In the genomic region with DNA sequence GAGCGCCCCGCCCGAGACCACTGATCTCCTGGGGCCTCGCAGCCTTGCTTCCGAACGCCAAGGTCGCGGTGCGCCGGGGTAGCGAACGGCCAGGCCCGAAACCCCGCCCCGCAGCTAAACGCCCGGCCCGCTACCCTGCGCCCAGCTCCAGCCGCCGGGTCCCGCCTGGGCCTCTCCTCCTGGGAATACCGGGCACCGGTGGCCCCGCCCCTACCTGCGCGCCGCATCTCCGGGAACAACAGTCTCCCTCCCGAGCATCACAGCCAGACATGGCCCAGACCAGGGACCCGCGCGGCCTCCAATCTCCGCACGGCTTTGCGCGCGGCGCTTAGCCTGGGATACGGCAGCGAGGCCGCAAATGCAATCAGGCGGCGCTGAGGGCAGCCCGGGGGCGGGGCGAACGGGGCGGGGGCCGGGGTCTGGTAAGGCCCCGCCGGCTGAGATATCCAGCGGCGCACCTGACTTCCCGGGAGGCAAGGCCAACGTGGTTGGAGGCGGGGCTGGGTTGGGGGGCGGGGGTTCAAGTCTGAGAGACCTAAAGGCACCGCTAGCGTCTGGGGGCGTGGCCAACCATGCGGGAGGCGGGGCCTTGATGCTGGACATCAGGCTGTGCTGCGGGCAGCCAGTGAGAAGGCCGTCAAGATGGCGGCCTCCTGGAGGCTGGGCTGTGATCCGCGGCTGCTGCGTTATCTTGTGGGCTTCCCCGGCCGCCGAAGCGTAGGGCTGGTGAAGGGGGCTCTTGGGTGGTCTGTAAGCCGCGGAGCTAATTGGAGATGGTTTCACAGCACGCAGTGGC, we compare ENCODE assay signal across 1 cellular context.
A peak's percentile ranks its signal among the peaks of the same experiment; 100 is the strongest.
TF ChIP-seq lines count a peak whose summit lies in the region.

A gene with protein sequence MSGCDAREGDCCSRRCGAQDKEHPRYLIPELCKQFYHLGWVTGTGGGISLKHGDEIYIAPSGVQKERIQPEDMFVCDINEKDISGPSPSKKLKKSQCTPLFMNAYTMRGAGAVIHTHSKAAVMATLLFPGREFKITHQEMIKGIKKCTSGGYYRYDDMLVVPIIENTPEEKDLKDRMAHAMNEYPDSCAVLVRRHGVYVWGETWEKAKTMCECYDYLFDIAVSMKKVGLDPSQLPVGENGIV (minus strand): TSS at position 366 of the 796 bp plus-strand sequence. CDS start 95 bp downstream, at position 271.
A gene (plus strand): TSS at position 605 of the 796 bp plus-strand sequence. CDS start 38 bp downstream, at position 643.

TF ChIP-seq in K562, 482 proteins besides CTCF, POLR2A, EP300 and RAD21 (continued from another document and continues in another):
- no peak for TF ChIP-seq FOXA1 (IDR thresholded peaks at IDR 0.05; ENCODE audit: borderline replicate concordance)
- 0 out of 2 replicates have a peak, but pooled peaks have one; percentile 62 for TF ChIP-seq ZNF830 (CRISPR knock-in tag; IDR thresholded peaks at IDR 0.05)
- 0 out of 2 replicates have a peak, but pooled peaks have one; percentile 14 for TF ChIP-seq KLF1 (tag; IDR thresholded peaks at IDR 0.05)
- TF ChIP-seq NRF1 (conservative IDR thresholded peaks at IDR 0.05 in 1 of 2, IDR thresholded peaks at IDR 0.05 in 1 of 2) = peak; percentile 71 to 75
- no peak for TF ChIP-seq SETDB1 (IDR thresholded peaks at IDR 0.05; ENCODE audit: low read length)
- no peak for TF ChIP-seq CBFA2T2 (conservative IDR thresholded peaks at IDR 0.05)
- TF ChIP-seq, protein P1, sequence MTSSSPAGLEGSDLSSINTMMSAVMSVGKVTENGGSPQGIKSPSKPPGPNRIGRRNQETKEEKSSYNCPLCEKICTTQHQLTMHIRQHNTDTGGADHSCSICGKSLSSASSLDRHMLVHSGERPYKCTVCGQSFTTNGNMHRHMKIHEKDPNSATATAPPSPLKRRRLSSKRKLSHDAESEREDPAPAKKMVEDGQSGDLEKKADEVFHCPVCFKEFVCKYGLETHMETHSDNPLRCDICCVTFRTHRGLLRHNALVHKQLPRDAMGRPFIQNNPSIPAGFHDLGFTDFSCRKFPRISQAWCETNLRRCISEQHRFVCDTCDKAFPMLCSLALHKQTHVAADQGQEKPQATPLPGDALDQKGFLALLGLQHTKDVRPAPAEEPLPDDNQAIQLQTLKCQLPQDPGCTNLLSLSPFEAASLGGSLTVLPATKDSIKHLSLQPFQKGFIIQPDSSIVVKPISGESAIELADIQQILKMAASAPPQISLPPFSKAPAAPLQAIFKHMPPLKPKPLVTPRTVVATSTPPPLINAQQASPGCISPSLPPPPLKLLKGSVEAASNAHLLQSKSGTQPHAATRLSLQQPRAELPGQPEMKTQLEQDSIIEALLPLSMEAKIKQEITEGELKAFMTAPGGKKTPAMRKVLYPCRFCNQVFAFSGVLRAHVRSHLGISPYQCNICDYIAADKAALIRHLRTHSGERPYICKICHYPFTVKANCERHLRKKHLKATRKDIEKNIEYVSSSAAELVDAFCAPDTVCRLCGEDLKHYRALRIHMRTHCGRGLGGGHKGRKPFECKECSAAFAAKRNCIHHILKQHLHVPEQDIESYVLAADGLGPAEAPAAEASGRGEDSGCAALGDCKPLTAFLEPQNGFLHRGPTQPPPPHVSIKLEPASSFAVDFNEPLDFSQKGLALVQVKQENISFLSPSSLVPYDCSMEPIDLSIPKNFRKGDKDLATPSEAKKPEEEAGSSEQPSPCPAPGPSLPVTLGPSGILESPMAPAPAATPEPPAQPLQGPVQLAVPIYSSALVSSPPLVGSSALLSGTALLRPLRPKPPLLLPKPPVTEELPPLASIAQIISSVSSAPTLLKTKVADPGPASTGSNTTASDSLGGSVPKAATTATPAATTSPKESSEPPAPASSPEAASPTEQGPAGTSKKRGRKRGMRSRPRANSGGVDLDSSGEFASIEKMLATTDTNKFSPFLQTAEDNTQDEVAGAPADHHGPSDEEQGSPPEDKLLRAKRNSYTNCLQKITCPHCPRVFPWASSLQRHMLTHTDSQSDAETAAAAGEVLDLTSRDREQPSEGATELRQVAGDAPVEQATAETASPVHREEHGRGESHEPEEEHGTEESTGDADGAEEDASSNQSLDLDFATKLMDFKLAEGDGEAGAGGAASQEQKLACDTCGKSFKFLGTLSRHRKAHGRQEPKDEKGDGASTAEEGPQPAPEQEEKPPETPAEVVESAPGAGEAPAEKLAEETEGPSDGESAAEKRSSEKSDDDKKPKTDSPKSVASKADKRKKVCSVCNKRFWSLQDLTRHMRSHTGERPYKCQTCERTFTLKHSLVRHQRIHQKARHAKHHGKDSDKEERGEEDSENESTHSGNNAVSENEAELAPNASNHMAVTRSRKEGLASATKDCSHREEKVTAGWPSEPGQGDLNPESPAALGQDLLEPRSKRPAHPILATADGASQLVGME (CRISPR knock-in tag; IDR thresholded peaks at IDR 0.05) = no peak
- TF ChIP-seq, protein P2, sequence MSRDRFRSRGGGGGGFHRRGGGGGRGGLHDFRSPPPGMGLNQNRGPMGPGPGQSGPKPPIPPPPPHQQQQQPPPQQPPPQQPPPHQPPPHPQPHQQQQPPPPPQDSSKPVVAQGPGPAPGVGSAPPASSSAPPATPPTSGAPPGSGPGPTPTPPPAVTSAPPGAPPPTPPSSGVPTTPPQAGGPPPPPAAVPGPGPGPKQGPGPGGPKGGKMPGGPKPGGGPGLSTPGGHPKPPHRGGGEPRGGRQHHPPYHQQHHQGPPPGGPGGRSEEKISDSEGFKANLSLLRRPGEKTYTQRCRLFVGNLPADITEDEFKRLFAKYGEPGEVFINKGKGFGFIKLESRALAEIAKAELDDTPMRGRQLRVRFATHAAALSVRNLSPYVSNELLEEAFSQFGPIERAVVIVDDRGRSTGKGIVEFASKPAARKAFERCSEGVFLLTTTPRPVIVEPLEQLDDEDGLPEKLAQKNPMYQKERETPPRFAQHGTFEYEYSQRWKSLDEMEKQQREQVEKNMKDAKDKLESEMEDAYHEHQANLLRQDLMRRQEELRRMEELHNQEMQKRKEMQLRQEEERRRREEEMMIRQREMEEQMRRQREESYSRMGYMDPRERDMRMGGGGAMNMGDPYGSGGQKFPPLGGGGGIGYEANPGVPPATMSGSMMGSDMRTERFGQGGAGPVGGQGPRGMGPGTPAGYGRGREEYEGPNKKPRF (IDR thresholded peaks at IDR 0.05; ENCODE audit: low read depth, low read length) = no peak
- TF ChIP-seq ZNF224 (CRISPR knock-in tag; IDR thresholded peaks at IDR 0.05) = no peak
- TF ChIP-seq, protein P3, sequence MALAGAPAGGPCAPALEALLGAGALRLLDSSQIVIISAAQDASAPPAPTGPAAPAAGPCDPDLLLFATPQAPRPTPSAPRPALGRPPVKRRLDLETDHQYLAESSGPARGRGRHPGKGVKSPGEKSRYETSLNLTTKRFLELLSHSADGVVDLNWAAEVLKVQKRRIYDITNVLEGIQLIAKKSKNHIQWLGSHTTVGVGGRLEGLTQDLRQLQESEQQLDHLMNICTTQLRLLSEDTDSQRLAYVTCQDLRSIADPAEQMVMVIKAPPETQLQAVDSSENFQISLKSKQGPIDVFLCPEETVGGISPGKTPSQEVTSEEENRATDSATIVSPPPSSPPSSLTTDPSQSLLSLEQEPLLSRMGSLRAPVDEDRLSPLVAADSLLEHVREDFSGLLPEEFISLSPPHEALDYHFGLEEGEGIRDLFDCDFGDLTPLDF (CRISPR knock-in tag; IDR thresholded peaks at IDR 0.05) = peak; percentile 71
- TF ChIP-seq ELF2 (CRISPR knock-in tag; IDR thresholded peaks at IDR 0.05) = peak; percentile 44; the same call in 1 of the 2 replicates
- TF ChIP-seq HMG20A (CRISPR knock-in tag; conservative IDR thresholded peaks at IDR 0.05) = no peak
- no peak for TF ChIP-seq STAT5A (IDR thresholded peaks at IDR 0.05; ENCODE audit: borderline replicate concordance, low read length)
- no peak for TF ChIP-seq NCOA6 (IDR thresholded peaks at IDR 0.05)
- peak; percentile 49 for TF ChIP-seq HNRNPLL (IDR thresholded peaks at IDR 0.05; ENCODE audit: low read depth, low read length, poor library complexity, severe bottlenecking)
- no peak for TF ChIP-seq ZNF212 (CRISPR knock-in tag; IDR thresholded peaks at IDR 0.05)
- no peak for TF ChIP-seq MXI1 (IDR thresholded peaks at IDR 0.05; ENCODE audit: low read depth, low read length)
- TF ChIP-seq, protein P4, sequence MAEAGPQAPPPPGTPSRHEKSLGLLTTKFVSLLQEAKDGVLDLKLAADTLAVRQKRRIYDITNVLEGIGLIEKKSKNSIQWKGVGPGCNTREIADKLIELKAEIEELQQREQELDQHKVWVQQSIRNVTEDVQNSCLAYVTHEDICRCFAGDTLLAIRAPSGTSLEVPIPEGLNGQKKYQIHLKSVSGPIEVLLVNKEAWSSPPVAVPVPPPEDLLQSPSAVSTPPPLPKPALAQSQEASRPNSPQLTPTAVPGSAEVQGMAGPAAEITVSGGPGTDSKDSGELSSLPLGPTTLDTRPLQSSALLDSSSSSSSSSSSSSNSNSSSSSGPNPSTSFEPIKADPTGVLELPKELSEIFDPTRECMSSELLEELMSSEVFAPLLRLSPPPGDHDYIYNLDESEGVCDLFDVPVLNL (CRISPR knock-in tag; IDR thresholded peaks at IDR 0.05; ENCODE audit: low read depth) = no peak
- no peak for TF ChIP-seq ZC3H4 (CRISPR knock-in tag; IDR thresholded peaks at IDR 0.05; ENCODE audit: borderline replicate concordance)
- TF ChIP-seq CSDE1 (IDR thresholded peaks at IDR 0.05) = peak in 1 of 2 experiments; percentile 93; a peak in 2 of 4 replicates
- TF ChIP-seq, protein P5, sequence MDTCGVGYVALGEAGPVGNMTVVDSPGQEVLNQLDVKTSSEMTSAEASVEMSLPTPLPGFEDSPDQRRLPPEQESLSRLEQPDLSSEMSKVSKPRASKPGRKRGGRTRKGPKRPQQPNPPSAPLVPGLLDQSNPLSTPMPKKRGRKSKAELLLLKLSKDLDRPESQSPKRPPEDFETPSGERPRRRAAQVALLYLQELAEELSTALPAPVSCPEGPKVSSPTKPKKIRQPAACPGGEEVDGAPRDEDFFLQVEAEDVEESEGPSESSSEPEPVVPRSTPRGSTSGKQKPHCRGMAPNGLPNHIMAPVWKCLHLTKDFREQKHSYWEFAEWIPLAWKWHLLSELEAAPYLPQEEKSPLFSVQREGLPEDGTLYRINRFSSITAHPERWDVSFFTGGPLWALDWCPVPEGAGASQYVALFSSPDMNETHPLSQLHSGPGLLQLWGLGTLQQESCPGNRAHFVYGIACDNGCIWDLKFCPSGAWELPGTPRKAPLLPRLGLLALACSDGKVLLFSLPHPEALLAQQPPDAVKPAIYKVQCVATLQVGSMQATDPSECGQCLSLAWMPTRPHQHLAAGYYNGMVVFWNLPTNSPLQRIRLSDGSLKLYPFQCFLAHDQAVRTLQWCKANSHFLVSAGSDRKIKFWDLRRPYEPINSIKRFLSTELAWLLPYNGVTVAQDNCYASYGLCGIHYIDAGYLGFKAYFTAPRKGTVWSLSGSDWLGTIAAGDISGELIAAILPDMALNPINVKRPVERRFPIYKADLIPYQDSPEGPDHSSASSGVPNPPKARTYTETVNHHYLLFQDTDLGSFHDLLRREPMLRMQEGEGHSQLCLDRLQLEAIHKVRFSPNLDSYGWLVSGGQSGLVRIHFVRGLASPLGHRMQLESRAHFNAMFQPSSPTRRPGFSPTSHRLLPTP (IDR thresholded peaks at IDR 0.05; ENCODE audit: borderline replicate concordance, extremely low read depth, insufficient read length) = no peak
- TF ChIP-seq ZBED1 (IDR thresholded peaks at IDR 0.05) = no peak
- TF ChIP-seq ZNF23 (CRISPR knock-in tag; IDR thresholded peaks at IDR 0.05) = no peak
- no peak for TF ChIP-seq DACH1 (IDR thresholded peaks at IDR 0.05; ENCODE audit: partially characterized antibody)
- TF ChIP-seq EHMT2 (IDR thresholded peaks at IDR 0.05) = no peak; the same call in 1 of the 2 replicates
- TF ChIP-seq SMAD1 (IDR thresholded peaks at IDR 0.05; ENCODE audit: low read depth, low read length, partially characterized antibody) = peak; percentile 27
- no peak for TF ChIP-seq MYNN (IDR thresholded peaks at IDR 0.05)
- no peak for TF ChIP-seq MYNN (CRISPR knock-in tag; IDR thresholded peaks at IDR 0.05)
- no peak for TF ChIP-seq SMARCA5 (IDR thresholded peaks at IDR 0.05)
- no peak; the same call in 1 of the 2 replicates for TF ChIP-seq GTF2F1 (IDR thresholded peaks at IDR 0.05; ENCODE audit: low read depth, low read length)
- peak; percentile 87 for TF ChIP-seq U2AF1 (optimal IDR thresholded peaks at IDR 0.05; ENCODE audit: low read depth, low read length)
- no peak for TF ChIP-seq CBX5 (IDR thresholded peaks at IDR 0.05; ENCODE audit: borderline replicate concordance, low read depth)
- TF ChIP-seq HDGF (IDR thresholded peaks at IDR 0.05) = no peak
- TF ChIP-seq RFX5 (IDR thresholded peaks at IDR 0.05; ENCODE audit: low read depth, low read length) = no peak
- no peak; the same call in 1 of the 2 replicates for TF ChIP-seq FOSL1 (tag; conservative IDR thresholded peaks at IDR 0.05)
- TF ChIP-seq GABPA (tag; conservative IDR thresholded peaks at IDR 0.05; ENCODE audit: low read depth) = no peak; the same call in 1 of the 2 replicates
- TF ChIP-seq NCOA1 (IDR thresholded peaks at IDR 0.05; ENCODE audit: low read depth) = peak; percentile 27; the same call in 1 of the 2 replicates
- no peak for TF ChIP-seq ZBTB8A (IDR thresholded peaks at IDR 0.05; ENCODE audit: partially characterized antibody)
- peak; percentile 8 to 59; a peak in 1 of 4 replicates for TF ChIP-seq SIN3A (IDR thresholded peaks at IDR 0.05; ENCODE audit: borderline replicate concordance in 2 of 2, control insufficient read depth in 1 of 2, low read depth in 2 of 2, low read length in 2 of 2)
- TF ChIP-seq TAF15 (IDR thresholded peaks at IDR 0.05; ENCODE audit: low read depth, low read length) = no peak
- TF ChIP-seq PML (IDR thresholded peaks at IDR 0.05; ENCODE audit: low read length) = peak; percentile 78
- TF ChIP-seq ZNF589 (CRISPR knock-in tag; IDR thresholded peaks at IDR 0.05; ENCODE audit: low read depth) = no peak
- TF ChIP-seq, protein P6, sequence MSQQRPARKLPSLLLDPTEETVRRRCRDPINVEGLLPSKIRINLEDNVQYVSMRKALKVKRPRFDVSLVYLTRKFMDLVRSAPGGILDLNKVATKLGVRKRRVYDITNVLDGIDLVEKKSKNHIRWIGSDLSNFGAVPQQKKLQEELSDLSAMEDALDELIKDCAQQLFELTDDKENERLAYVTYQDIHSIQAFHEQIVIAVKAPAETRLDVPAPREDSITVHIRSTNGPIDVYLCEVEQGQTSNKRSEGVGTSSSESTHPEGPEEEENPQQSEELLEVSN (IDR thresholded peaks at IDR 0.05; ENCODE audit: borderline replicate concordance in 1 of 2, extremely low read depth in 1 of 2, insufficient read depth in 1 of 2, insufficient read length in 1 of 2, low read depth in 1 of 2, low read length in 1 of 2, poor library complexity in 1 of 2, severe bottlenecking in 1 of 2) = peak in 1 of 2 experiments; percentile 50
- TF ChIP-seq ZNF24 (IDR thresholded peaks at IDR 0.05) = 0 out of 2 replicates have a peak, but pooled peaks have one; percentile 14
- TF ChIP-seq KHSRP (IDR thresholded peaks at IDR 0.05) = no peak
- peak in 1 of 2 experiments; percentile 93 for TF ChIP-seq NCOA2 (IDR thresholded peaks at IDR 0.05; ENCODE audit: partially characterized antibody in 2 of 2)
- TF ChIP-seq XRCC5 (IDR thresholded peaks at IDR 0.05; ENCODE audit: low read depth, low read length) = no peak
- TF ChIP-seq NFXL1 (CRISPR knock-in tag; IDR thresholded peaks at IDR 0.05) = no peak
- no peak for TF ChIP-seq FOXK2 (conservative IDR thresholded peaks at IDR 0.05 in 1 of 2, IDR thresholded peaks at IDR 0.05 in 1 of 2; ENCODE audit: low read depth in 2 of 2)
- no peak for TF ChIP-seq SMARCB1 (IDR thresholded peaks at IDR 0.05; ENCODE audit: insufficient read length, low read depth)
- TF ChIP-seq CEBPB (tag; IDR thresholded peaks at IDR 0.05) = no peak
- TF ChIP-seq RFX1 (IDR thresholded peaks at IDR 0.05) = no peak
- no peak for TF ChIP-seq ZNF780A (CRISPR knock-in tag; IDR thresholded peaks at IDR 0.05)
- no peak for TF ChIP-seq KLF16 (IDR thresholded peaks at IDR 0.05)
- no peak for TF ChIP-seq FOXJ2 (tag; IDR thresholded peaks at IDR 0.05)
- 0 out of 2 replicates have a peak, but pooled peaks have one; percentile 53 for TF ChIP-seq BRD4 (IDR thresholded peaks at IDR 0.05)
- peak; percentile 73; the same call in 1 of the 2 replicates for TF ChIP-seq ZNF431 (CRISPR knock-in tag; IDR thresholded peaks at IDR 0.05)
- TF ChIP-seq ZNF311 (CRISPR knock-in tag; IDR thresholded peaks at IDR 0.05) = no peak
